ENCODE assay signal across 1 cellular context in genomic region chr2:106138904-106139574, GRCh38.
TF ChIP-seq lines count a peak whose summit lies in the region.

No MANE protein-coding gene starts in this region.

TF ChIP-seq in SK-N-SH treated with all-trans-retinoic acid at 6 μM for 48 hours, 23 proteins besides CTCF, POLR2A, EP300 and RAD21 (continued from another document):
- TF ChIP-seq CSRNP3 (CRISPR knock-in tag; IDR thresholded peaks at IDR 0.05), result no peak
- TF ChIP-seq BACH2 (CRISPR knock-in tag; IDR thresholded peaks at IDR 0.05; ENCODE audit: borderline replicate concordance), result no peak
- no peak for TF ChIP-seq ZFP30 (CRISPR knock-in tag; IDR thresholded peaks at IDR 0.05)
- TF ChIP-seq ZNF8 (CRISPR knock-in tag; IDR thresholded peaks at IDR 0.05), result no peak
